8 cellular contexts compared by ENCODE assay signal in the genomic region with DNA sequence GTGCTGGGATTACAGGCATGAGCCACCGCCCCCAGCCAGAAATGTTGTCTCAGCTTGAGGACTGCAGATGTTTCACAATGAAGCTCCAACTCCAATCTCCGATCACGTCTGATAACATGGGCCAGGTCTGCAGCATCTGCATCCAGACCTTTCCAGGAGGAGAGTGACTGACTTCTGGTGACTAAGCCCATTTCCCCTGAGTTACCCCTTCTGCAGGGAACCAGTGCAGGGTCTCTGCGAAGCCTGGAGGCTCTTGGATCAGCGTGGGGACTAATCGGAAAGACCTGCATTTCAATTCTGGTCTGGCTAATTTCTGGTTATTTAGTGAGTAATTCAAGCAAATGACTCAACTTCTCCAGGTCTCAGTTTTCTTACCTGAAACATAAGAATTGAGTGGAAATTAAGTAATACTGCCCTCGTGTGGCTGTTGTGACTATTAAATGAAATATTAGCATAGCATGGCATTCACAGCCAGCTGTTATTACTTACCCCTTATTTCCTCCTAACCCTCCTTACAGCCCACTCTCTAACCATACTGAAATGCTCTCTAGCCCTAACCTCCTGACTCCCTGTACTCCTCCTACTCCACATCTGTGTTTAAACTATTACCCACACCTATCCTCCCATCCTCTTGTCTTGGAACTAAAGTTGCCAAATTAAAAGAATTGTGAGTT. TPM values are rescaled to one million over a fixed set of nuclear protein-coding genes. Genes with fewer than 3 reads are reported as not detected.
DNase-seq lines count a peak whose midpoint lies in the region; FAIRE-seq and TF ChIP-seq lines count a peak whose summit lies in the region.

No MANE protein-coding gene starts in this region.

- H3K27me3 Mint-ChIP-seq in T-helper 1 cell treated with Interleukin-12 subunit alpha and Interleukin-12 subunit beta and Interleukin-4 antibody, amounts not matched to agents 30 μg/mL and 1 μg/mL, for 36 hours (ENCODE audit: low read depth), result no peaks in the 10 kb centered on the region

- H3K79me2 ChIP-seq in Karpas-422 (ENCODE audit: low read length), result peaks cover 14% of the 10 kb centered on the region
- no peaks in the 10 kb centered on the region for H3K79me2 ChIP-seq in keratinocyte (ENCODE audit: control insufficient read depth, insufficient read depth, low read length)

- peaks cover 1% of the 10 kb centered on the region for H3K9me3 Mint-ChIP-seq in T-helper 1 cell treated with Interleukin-12 subunit alpha and Interleukin-12 subunit beta and Interleukin-4 antibody, amounts not matched to agents 30 μg/mL and 1 μg/mL, for 36 hours

- peak; percentile 59 for FAIRE-seq in GM18507 (lab: Jason Lieb, UNC)
- FAIRE-seq in keratinocyte (lab: Jason Lieb, UNC), result no peak

- dilution Hi-C loops in keratinocyte (cut with MboI; ENCODE audit: extremely low pct_ligation_motif_present, low sequenced_read_pairs), result no loop called here

- H3K4me1 ChIP-seq in Karpas-422 (ENCODE audit: low read length) (peaks cover 48% of the 10 kb centered on the region), keratinocyte (ENCODE audit: control insufficient read depth, extremely low read depth, insufficient read depth, low read length) (peaks cover 32% of the 10 kb centered on the region)

- H3K9ac ChIP-seq in Karpas-422 (ENCODE audit: low read length) (no peak overlapping the region), keratinocyte (ENCODE audit: control insufficient read depth, extremely low read depth, insufficient read depth, low read length) (peak overlapping the region; percentile 55)

- H3K9me2 ChIP-seq in Karpas-422 (replicated peaks; ENCODE audit: insufficient read depth, low read length), result no peaks in the 10 kb centered on the region

- peaks cover 59% of the 10 kb centered on the region for H3K4me1 Mint-ChIP-seq in T-helper 1 cell treated with Interleukin-12 subunit alpha and Interleukin-12 subunit beta and Interleukin-4 antibody, amounts not matched to agents 30 μg/mL and 1 μg/mL, for 36 hours (ENCODE audit: low read depth)

- H3K9me1 ChIP-seq in keratinocyte (ENCODE audit: control insufficient read depth, extremely low read depth, insufficient read depth, low read length), result no peaks in the 10 kb centered on the region

- DNase-seq in AG08395 (ENCODE audit: low spot score), result peak; percentile 36
- no peak for DNase-seq in GM18507 (ENCODE audit: extremely low spot score, insufficient read length, low read depth)
- DNase-seq in Karpas-422, result peak; percentile 90
- DNase-seq in astrocyte of the spinal cord (ENCODE audit: low read depth, low spot score), result peak; percentile 80
- peak; percentile 57 for DNase-seq in keratinocyte (ENCODE audit: low read depth, low spot score)
- peak; percentile 73 for DNase-seq in stimulated activated CD4-positive, alpha-beta T cell treated with anti-CD3 and anti-CD28 coated beads, Interleukin-4, amount 100 ng/mL, for 24 hours
- no peak for DNase-seq in HK-2 (ENCODE audit: unreplicated experiment)

- peak overlapping the region; percentile 74; the same call in 1 of the 2 replicates for H2AFZ ChIP-seq in Karpas-422 (ENCODE audit: low read length)
- peak overlapping the region; percentile 35 for H2AFZ ChIP-seq in keratinocyte (ENCODE audit: control insufficient read depth, low read length)

- H3K4me2 ChIP-seq in Karpas-422 (ENCODE audit: low read depth, low read length, poor library complexity, severe bottlenecking) (no peak overlapping the region), keratinocyte (ENCODE audit: control insufficient read depth, extremely low read depth, insufficient read depth, low read depth, low read length) (peak overlapping the region; percentile 35)

- in situ Hi-C loops in astrocyte of the spinal cord (cut with HindIII; ENCODE audit: low sequenced_read_pairs), result no loop called here

- H3K36me3 ChIP-seq in Karpas-422 (ENCODE audit: insufficient read depth, low read length), result no peaks in the 10 kb centered on the region
- peaks cover 0 to 1% of the 10 kb centered on the region in 2 experiments for H3K36me3 ChIP-seq in keratinocyte (ENCODE audit: control insufficient read depth in 2 of 2, extremely low read depth in 1 of 2, insufficient read depth in 2 of 2, low read length in 2 of 2)

- peak; percentile 32 for TF ChIP-seq CTCF in astrocyte of the spinal cord (IDR thresholded peaks at IDR 0.05; ENCODE audit: low read depth, low read length)
- peak in 2 of 3 experiments; percentile 33 to 52 for TF ChIP-seq CTCF in keratinocyte (optimal IDR thresholded peaks at IDR 0.05 in 1 of 3, IDR thresholded peaks at IDR 0.05 in 1 of 3, conservative IDR thresholded peaks at IDR 0.05 in 1 of 3; ENCODE audit: extremely low read depth in 1 of 3, insufficient read depth in 2 of 3, low read length in 3 of 3)

- peaks cover 10% of the 10 kb centered on the region for H3K36me3 Mint-ChIP-seq in T-helper 1 cell treated with Interleukin-12 subunit alpha and Interleukin-12 subunit beta and Interleukin-4 antibody, amounts not matched to agents 30 μg/mL and 1 μg/mL, for 36 hours (ENCODE audit: low read depth)

- H3K27ac ChIP-seq in Karpas-422 (ENCODE audit: low read length), result no peak overlapping the region
- peak overlapping the region; percentile 73 for H3K27ac ChIP-seq in keratinocyte (ENCODE audit: control insufficient read depth, insufficient read depth, low read length)

- H3K27ac Mint-ChIP-seq in T-helper 1 cell treated with Interleukin-12 subunit alpha and Interleukin-12 subunit beta and Interleukin-4 antibody, amounts not matched to agents 30 μg/mL and 1 μg/mL, for 36 hours, result peak overlapping the region; percentile 93

- peak overlapping the region; percentile 57 for H3K4me3 Mint-ChIP-seq in T-helper 1 cell treated with Interleukin-12 subunit alpha and Interleukin-12 subunit beta and Interleukin-4 antibody, amounts not matched to agents 30 μg/mL and 1 μg/mL, for 36 hours

- H4K20me1 ChIP-seq in Karpas-422 (ENCODE audit: insufficient read depth, low read depth, low read length), result no peaks in the 10 kb centered on the region
- H4K20me1 ChIP-seq in keratinocyte (ENCODE audit: control insufficient read depth, extremely low read depth, insufficient read depth, low read length), result no peaks in the 10 kb centered on the region

- H3K9me3 ChIP-seq in Karpas-422 (ENCODE audit: low read length), result no peaks in the 10 kb centered on the region
- H3K9me3 ChIP-seq in keratinocyte (ENCODE audit: control insufficient read depth, low read depth, low read length), result no peaks in the 10 kb centered on the region

- H3K27me3 ChIP-seq in Karpas-422 (ENCODE audit: low read length) (no peaks in the 10 kb centered on the region), keratinocyte (ENCODE audit: control insufficient read depth, extremely low read depth, insufficient read depth, low read length) (no peaks in the 10 kb centered on the region)

- H3K4me3 ChIP-seq in Karpas-422 (ENCODE audit: low read length), result no peak overlapping the region
- H3K4me3 ChIP-seq in astrocyte of the spinal cord (ENCODE audit: low read depth, low read length), result no peak overlapping the region
- H3K4me3 ChIP-seq in keratinocyte (ENCODE audit: control insufficient read depth in 2 of 3, extremely low read depth in 1 of 3, insufficient read depth in 2 of 3, low read depth in 1 of 3, low read length in 3 of 3), result no peak overlapping the region

RNA-seq across cellular contexts. Expression of a gene that starts 2.2 kb away (rescaled TPM):
- 45.0 and 50.5 TPM in 2 replicates for total RNA-seq in Karpas-422 (2014; rRNA removed; shearing (Covaris generic); ENCODE audit: low replicate concordance)
- polyA plus RNA-seq in keratinocyte, result 18.0 to 32.6 TPM (median 19.1 TPM) in 3 replicates
- polyA plus RNA-seq in keratinocyte (2011; ENCODE audit: low read depth), result 22.2 TPM
- 31.8 and 35.9 TPM in 2 replicates for polyA plus RNA-seq in keratinocyte (2011; cell fraction: cytosol; rRNA removed)
- 27.2 and 41.9 TPM in 2 replicates for polyA plus RNA-seq in keratinocyte (2011; cell fraction: nucleus; rRNA removed)
- polyA plus RNA-seq in keratinocyte (2012; ENCODE audit: low replicate concordance), result 35.0 and 63.9 TPM in 2 replicates
- polyA minus RNA-seq in keratinocyte, result 21.7 to 29.5 TPM (median 28.5 TPM) in 3 replicates
- polyA minus RNA-seq in keratinocyte (2011; cell fraction: cytosol; rRNA and poly(A)+ RNA removed), result 12.1 TPM
- 9.6 and 9.8 TPM in 2 replicates for polyA minus RNA-seq in keratinocyte (2011; cell fraction: nucleus; rRNA and poly(A)+ RNA removed)

RNA-seq across cellular contexts. Expression of a gene that starts 46.1 kb away (rescaled TPM):
- total RNA-seq in Karpas-422 (2014; rRNA removed; shearing (Covaris generic); ENCODE audit: low replicate concordance), result 38.0 and 41.9 TPM in 2 replicates
- 63.6 to 65.8 TPM (median 64.4 TPM) in 3 replicates for polyA plus RNA-seq in keratinocyte
- polyA plus RNA-seq in keratinocyte (2011; ENCODE audit: low read depth), result 63.7 TPM
- polyA plus RNA-seq in keratinocyte (2011; cell fraction: cytosol; rRNA removed), result 53.8 and 87.6 TPM in 2 replicates
- 51.5 and 56.7 TPM in 2 replicates for polyA plus RNA-seq in keratinocyte (2011; cell fraction: nucleus; rRNA removed)
- 37.0 and 69.3 TPM in 2 replicates for polyA plus RNA-seq in keratinocyte (2012; ENCODE audit: low replicate concordance)
- 42.9 to 68.3 TPM (median 57.3 TPM) in 3 replicates for polyA minus RNA-seq in keratinocyte
- polyA minus RNA-seq in keratinocyte (2011; cell fraction: cytosol; rRNA and poly(A)+ RNA removed), result 44.1 TPM
- 12.2 and 50.0 TPM in 2 replicates for polyA minus RNA-seq in keratinocyte (2011; cell fraction: nucleus; rRNA and poly(A)+ RNA removed)

RNA-seq across cellular contexts. Expression of a gene that starts 57.0 kb away (rescaled TPM):
- total RNA-seq in Karpas-422 (2014; rRNA removed; shearing (Covaris generic); ENCODE audit: low replicate concordance), result not detected in 2 replicates
- 0.01 to 0.03 TPM (median 0.01 TPM) in 3 replicates for polyA plus RNA-seq in keratinocyte
- polyA plus RNA-seq in keratinocyte (2011; ENCODE audit: low read depth), result not detected
- polyA plus RNA-seq in keratinocyte (2011; cell fraction: cytosol; rRNA removed), result not detected in 2 replicates
- polyA plus RNA-seq in keratinocyte (2011; cell fraction: nucleus; rRNA removed), result 0.05 and 0.27 TPM in 2 replicates
- 0.08 and 0.14 TPM in 2 replicates for polyA plus RNA-seq in keratinocyte (2012; ENCODE audit: low replicate concordance)
- polyA minus RNA-seq in keratinocyte, result 0.03 to 0.13 TPM in 2 of 3 replicates, not detected in the other
- polyA minus RNA-seq in keratinocyte (2011; cell fraction: cytosol; rRNA and poly(A)+ RNA removed), result not detected
- polyA minus RNA-seq in keratinocyte (2011; cell fraction: nucleus; rRNA and poly(A)+ RNA removed), result 0.11 and 0.39 TPM in 2 replicates

Comparison
In these comparisons a context has a peak if more than half of its experiments do, and no peak if none do; other contexts are left out.
1. DNase-seq: peak in AG08395 (single experiment), Karpas-422 (single experiment), astrocyte of the spinal cord (single experiment), keratinocyte (single experiment) and stimulated activated CD4-positive, alpha-beta T cell treated with anti-CD3 and anti-CD28 coated beads, Interleukin-4, amount 100 ng/mL, for 24 hours (single experiment); none in GM18507 (single experiment) and HK-2 (single experiment).